8 cellular contexts compared by ENCODE assay signal in genomic region chr3:48503406-48504050, GRCh38. TPM values are rescaled to one million over a fixed set of nuclear protein-coding genes. Genes with fewer than 3 reads are reported as not detected.
DNase-seq lines count a peak whose midpoint lies in the region; ATAC-seq and TF ChIP-seq lines count a peak whose summit lies in the region.

No MANE protein-coding gene starts in this region.

- H3K27ac ChIP-seq in Panc1 (ENCODE audit: low read length) (peak overlapping the region; percentile 71), uterus (peak overlapping the region; percentile 94 to 97)

- H3K9ac ChIP-seq in endocrine pancreas (ENCODE audit: control insufficient read depth, insufficient read depth, low read length): peak overlapping the region; percentile 65
- H3K9ac ChIP-seq in mucosa of stomach (ENCODE audit: low read length): peak overlapping the region; percentile 91

- H3K4me1 ChIP-seq in Panc1 (ENCODE audit: control insufficient read depth, insufficient read depth, low read length) (peaks cover 19% of the 10 kb centered on the region), endocrine pancreas (ENCODE audit: control insufficient read depth, insufficient read depth, low read length) (no peaks in the 10 kb centered on the region), mucosa of stomach (ENCODE audit: control insufficient read depth, insufficient read depth, low read length) (peaks cover 47% of the 10 kb centered on the region), uterus (no peaks in the 10 kb centered on the region)

- H3K9me3 ChIP-seq in Panc1 (ENCODE audit: control insufficient read depth, insufficient read depth, low read depth, low read length): no peaks in the 10 kb centered on the region
- H3K9me3 ChIP-seq in endocrine pancreas (ENCODE audit: control insufficient read depth, low read length): no peaks in the 10 kb centered on the region
- H3K9me3 ChIP-seq in mucosa of stomach (ENCODE audit: control insufficient read depth, low read length): no peaks in the 10 kb centered on the region
- no peaks in the 10 kb centered on the region for H3K9me3 ChIP-seq in uterus

- H3K4me3 ChIP-seq in Panc1 (ENCODE audit: low read depth in 2 of 2, low read length in 2 of 2): peak overlapping the region; percentile 51 to 61
- H3K4me3 ChIP-seq in endocrine pancreas (ENCODE audit: control insufficient read depth, insufficient read depth, low read length): no peak overlapping the region
- H3K4me3 ChIP-seq in mucosa of stomach (ENCODE audit: low read length): peak overlapping the region; percentile 31
- peak overlapping the region; percentile 65 to 69 for H3K4me3 ChIP-seq in uterus

- no peaks in the 10 kb centered on the region for H3K36me3 ChIP-seq in Panc1 (ENCODE audit: control insufficient read depth, insufficient read depth, low read length)
- no peaks in the 10 kb centered on the region for H3K36me3 ChIP-seq in endocrine pancreas (ENCODE audit: control insufficient read depth, insufficient read depth, low read length)
- no peaks in the 10 kb centered on the region for H3K36me3 ChIP-seq in mucosa of stomach (ENCODE audit: control insufficient read depth, insufficient read depth, low read length)
- H3K36me3 ChIP-seq in uterus: no peaks in the 10 kb centered on the region

- no peak for TF ChIP-seq POLR2A in uterus (IDR thresholded peaks at IDR 0.05)

- ATAC-seq in Panc1 (peak; percentile 50; the same call in 1 of the 2 replicates), GM21360 (IDR thresholded peaks at IDR 0.05; ENCODE audit: unreplicated experiment) (no peak), GM18517 (IDR thresholded peaks at IDR 0.05; ENCODE audit: unreplicated experiment) (no peak)

- DNase-seq in EL (peak; percentile 65), Panc1 (ENCODE audit: low read depth, low spot score) (no peak), uterus (peak; percentile 61 to 66), NCI-H187 treated with DMSO at 0.1 percent for 48 hours (lab: John Stamatoyannopoulos, UW) (no peak)

- in situ Hi-C loops in Panc1 (cut with HindIII; ENCODE audit: low pct_unique_long_range_greater_than_20kb, low sequenced_read_pairs): no loop called here

- POLR2A ChIA-PET in Panc1 (lab: Charles Lee): no interaction called here

- TF ChIP-seq CTCF in Panc1 (IDR thresholded peaks at IDR 0.05) (no peak), uterus (IDR thresholded peaks at IDR 0.05) (no peak)

- intact Hi-C loops in Panc1 (cut with micrococcal nuclease; ENCODE audit: unreplicated experiment): no loop called here
- intact Hi-C loops in uterus (cut with DNase I; ENCODE audit: low total_unique reads): no loop called here

- BruUV-seq in Panc1 (replicated peaks; lab: Mats Ljungman, UMichigan): no TSS peak

- H3K27me3 ChIP-seq in Panc1 (ENCODE audit: control insufficient read depth, insufficient read depth, low read length) (no peaks in the 10 kb centered on the region), endocrine pancreas (ENCODE audit: control insufficient read depth, insufficient read depth, low read length) (no peaks in the 10 kb centered on the region), mucosa of stomach (ENCODE audit: control insufficient read depth, insufficient read depth, low read length) (no peaks in the 10 kb centered on the region), uterus (no peaks in the 10 kb centered on the region)

- CTCF ChIA-PET in Panc1 (lab: Charles Lee): interaction anchor here (0.6 kb wide), 2 partner anchors 28 to 154 kb away, joined by 4 to 5 read pairs; no protein-coding TSS in a partner anchor

RNA-seq across cellular contexts. Expression of gene SHISA5, which starts 0.4 kb away (rescaled TPM):
- total RNA-seq in Panc1 (2021; ENCODE audit: unreplicated experiment): 122 TPM
- 245 TPM for polyA plus RNA-seq in Panc1 (2012; ENCODE audit: insufficient read length)
- 100 to 1,000 TPM in 1 of 4 donors, 10 to 100 TPM in 3; 52.4 to 210 (median 72.8) TPM for total RNA-seq in uterus

RNA-seq across cellular contexts. Expression of gene PFKFB4, which starts 53.1 kb away (rescaled TPM):
- total RNA-seq in Panc1 (2021; ENCODE audit: unreplicated experiment) (6.0 TPM), uterus (10 to 100 TPM in 2 of 4 donors, 1 to 10 TPM in 2; 3.2 to 11.5 (median 10.1) TPM)
- polyA plus RNA-seq in Panc1 (2012; ENCODE audit: insufficient read length): 13.5 TPM

RNA-seq across cellular contexts. Expression of gene ATRIP, which starts 57.0 kb away (rescaled TPM):
- total RNA-seq in Panc1 (2021; ENCODE audit: unreplicated experiment) (11.9 TPM), uterus (10 to 100 TPM in 1 of 4 donors, 1 to 10 TPM in 3; 5.3 to 11.5 (median 7.5) TPM)
- 7.6 TPM for polyA plus RNA-seq in Panc1 (2012; ENCODE audit: insufficient read length)

Comparison
In these comparisons a context has a peak if more than half of its experiments do, and no peak if none do; other contexts are left out.
1. DNase-seq: peak in EL (single experiment) and uterus (2 of 2); none in Panc1 (single experiment) and NCI-H187 treated with DMSO at 0.1 percent for 48 hours (single experiment).